1 cellular context compared by ENCODE assay signal in the genomic region with DNA sequence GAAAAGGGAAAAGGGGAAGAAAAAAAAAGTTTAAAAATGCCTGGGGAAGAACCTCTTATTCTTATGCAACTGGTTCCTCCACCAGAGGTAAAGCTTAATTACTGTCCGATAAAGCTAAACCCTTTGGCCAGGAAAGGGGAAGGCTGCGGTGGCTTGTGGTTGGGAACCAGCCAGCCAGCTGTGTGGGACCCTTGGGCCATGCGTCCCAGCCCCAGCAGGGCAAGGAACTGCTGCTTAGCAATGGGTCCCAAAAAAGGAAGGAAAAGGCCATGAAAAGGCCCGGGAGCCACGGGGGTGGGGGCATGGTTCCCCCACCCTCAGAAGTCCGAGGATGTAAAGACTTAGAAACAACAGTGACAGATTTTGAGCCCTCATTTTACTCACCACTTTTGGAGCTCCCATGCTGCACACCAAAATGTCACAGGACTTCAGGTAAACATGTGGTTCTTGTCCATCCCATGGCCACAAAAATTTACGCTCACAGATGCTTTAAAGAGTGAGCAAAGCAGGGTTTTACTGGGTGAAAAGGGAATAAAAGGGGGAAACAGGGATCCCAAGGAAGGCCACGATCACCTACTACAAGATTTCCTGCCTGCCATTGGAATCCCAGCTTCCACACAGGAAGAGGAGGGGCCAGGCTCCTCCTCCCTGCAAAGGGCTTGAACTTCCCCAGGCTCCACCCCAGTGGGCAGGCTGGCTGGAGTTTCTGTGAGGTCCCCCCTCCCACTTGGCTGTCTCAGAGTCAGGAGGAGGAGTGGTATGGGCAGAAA.
TF ChIP-seq lines count a peak whose summit lies in the region.

No MANE protein-coding gene starts in this region.

TF ChIP-seq in HepG2, 621 proteins besides CTCF, POLR2A, EP300 and RAD21 (continued from another document and continues in another):
- peak; percentile 67; the same call in 1 of the 2 replicates for TF ChIP-seq ZNF501 (CRISPR knock-in tag; IDR thresholded peaks at IDR 0.05)
- peak; percentile 78 for TF ChIP-seq KDM5B (CRISPR knock-in tag; IDR thresholded peaks at IDR 0.05; ENCODE audit: borderline replicate concordance)
- TF ChIP-seq STAT5B (CRISPR knock-in tag; IDR thresholded peaks at IDR 0.05): no peak
- TF ChIP-seq ZNF563 (CRISPR knock-in tag; IDR thresholded peaks at IDR 0.05): 0 out of 2 replicates have a peak, but pooled peaks have one; percentile 41
- TF ChIP-seq NR1H2 (CRISPR knock-in tag; IDR thresholded peaks at IDR 0.05; ENCODE audit: borderline replicate concordance, low read depth): no peak
- TF ChIP-seq GATAD2A (CRISPR knock-in tag; IDR thresholded peaks at IDR 0.05): peak; percentile 64
- TF ChIP-seq, protein P1, sequence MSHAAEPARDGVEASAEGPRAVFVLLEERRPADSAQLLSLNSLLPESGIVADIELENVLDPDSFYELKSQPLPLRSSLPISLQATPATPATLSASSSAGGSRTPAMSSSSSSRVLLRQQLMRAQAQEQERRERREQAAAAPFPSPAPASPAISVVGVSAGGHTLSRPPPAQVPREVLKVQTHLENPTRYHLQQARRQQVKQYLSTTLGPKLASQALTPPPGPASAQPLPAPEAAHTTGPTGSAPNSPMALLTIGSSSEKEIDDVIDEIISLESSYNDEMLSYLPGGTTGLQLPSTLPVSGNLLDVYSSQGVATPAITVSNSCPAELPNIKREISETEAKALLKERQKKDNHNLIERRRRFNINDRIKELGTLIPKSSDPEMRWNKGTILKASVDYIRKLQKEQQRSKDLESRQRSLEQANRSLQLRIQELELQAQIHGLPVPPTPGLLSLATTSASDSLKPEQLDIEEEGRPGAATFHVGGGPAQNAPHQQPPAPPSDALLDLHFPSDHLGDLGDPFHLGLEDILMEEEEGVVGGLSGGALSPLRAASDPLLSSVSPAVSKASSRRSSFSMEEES (CRISPR knock-in tag; IDR thresholded peaks at IDR 0.05): no peak
- no peak for TF ChIP-seq ARHGAP35 (CRISPR knock-in tag; IDR thresholded peaks at IDR 0.05; ENCODE audit: borderline replicate concordance)
- no peak for TF ChIP-seq PPARG (CRISPR knock-in tag; conservative IDR thresholded peaks at IDR 0.05)
- peak; percentile 74 for TF ChIP-seq TAF1 (CRISPR knock-in tag; IDR thresholded peaks at IDR 0.05)
- peak; percentile 17 for TF ChIP-seq ZNF781 (CRISPR knock-in tag; IDR thresholded peaks at IDR 0.05; ENCODE audit: borderline replicate concordance, not compliant biosample characterization)
- TF ChIP-seq SIN3A (IDR thresholded peaks at IDR 0.05; ENCODE audit: borderline replicate concordance, low read depth, low read length): peak; percentile 17; the same call in 1 of the 2 replicates
- TF ChIP-seq POGZ (CRISPR knock-in tag; IDR thresholded peaks at IDR 0.05): peak; percentile 91
- peak; percentile 86 for TF ChIP-seq GABPB1 (CRISPR knock-in tag; IDR thresholded peaks at IDR 0.05)
- TF ChIP-seq, protein P2, sequence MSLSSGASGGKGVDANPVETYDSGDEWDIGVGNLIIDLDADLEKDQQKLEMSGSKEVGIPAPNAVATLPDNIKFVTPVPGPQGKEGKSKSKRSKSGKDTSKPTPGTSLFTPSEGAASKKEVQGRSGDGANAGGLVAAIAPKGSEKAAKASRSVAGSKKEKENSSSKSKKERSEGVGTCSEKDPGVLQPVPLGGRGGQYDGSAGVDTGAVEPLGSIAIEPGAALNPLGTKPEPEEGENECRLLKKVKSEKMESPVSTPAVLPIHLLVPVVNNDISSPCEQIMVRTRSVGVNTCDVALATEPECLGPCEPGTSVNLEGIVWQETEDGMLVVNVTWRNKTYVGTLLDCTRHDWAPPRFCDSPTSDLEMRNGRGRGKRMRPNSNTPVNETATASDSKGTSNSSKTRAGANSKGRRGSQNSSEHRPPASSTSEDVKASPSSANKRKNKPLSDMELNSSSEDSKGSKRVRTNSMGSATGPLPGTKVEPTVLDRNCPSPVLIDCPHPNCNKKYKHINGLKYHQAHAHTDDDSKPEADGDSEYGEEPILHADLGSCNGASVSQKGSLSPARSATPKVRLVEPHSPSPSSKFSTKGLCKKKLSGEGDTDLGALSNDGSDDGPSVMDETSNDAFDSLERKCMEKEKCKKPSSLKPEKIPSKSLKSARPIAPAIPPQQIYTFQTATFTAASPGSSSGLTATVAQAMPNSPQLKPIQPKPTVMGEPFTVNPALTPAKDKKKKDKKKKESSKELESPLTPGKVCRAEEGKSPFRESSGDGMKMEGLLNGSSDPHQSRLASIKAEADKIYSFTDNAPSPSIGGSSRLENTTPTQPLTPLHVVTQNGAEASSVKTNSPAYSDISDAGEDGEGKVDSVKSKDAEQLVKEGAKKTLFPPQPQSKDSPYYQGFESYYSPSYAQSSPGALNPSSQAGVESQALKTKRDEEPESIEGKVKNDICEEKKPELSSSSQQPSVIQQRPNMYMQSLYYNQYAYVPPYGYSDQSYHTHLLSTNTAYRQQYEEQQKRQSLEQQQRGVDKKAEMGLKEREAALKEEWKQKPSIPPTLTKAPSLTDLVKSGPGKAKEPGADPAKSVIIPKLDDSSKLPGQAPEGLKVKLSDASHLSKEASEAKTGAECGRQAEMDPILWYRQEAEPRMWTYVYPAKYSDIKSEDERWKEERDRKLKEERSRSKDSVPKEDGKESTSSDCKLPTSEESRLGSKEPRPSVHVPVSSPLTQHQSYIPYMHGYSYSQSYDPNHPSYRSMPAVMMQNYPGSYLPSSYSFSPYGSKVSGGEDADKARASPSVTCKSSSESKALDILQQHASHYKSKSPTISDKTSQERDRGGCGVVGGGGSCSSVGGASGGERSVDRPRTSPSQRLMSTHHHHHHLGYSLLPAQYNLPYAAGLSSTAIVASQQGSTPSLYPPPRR (CRISPR knock-in tag; IDR thresholded peaks at IDR 0.05; ENCODE audit: borderline replicate concordance): no peak
- TF ChIP-seq SRF (IDR thresholded peaks at IDR 0.05; ENCODE audit: low read depth, low read length): no peak
- TF ChIP-seq ZFP62 (CRISPR knock-in tag; IDR thresholded peaks at IDR 0.05): no peak
- no peak for TF ChIP-seq FOSL1 (CRISPR knock-in tag; IDR thresholded peaks at IDR 0.05; ENCODE audit: borderline replicate concordance)
- 0 out of 2 replicates have a peak, but pooled peaks have one; percentile 24 for TF ChIP-seq TBX2 (CRISPR knock-in tag; IDR thresholded peaks at IDR 0.05; ENCODE audit: borderline replicate concordance)
- peak; percentile 67 for TF ChIP-seq TEAD3 (CRISPR knock-in tag; optimal IDR thresholded peaks at IDR 0.05; ENCODE audit: borderline replicate concordance)
- TF ChIP-seq SP2 (CRISPR knock-in tag; IDR thresholded peaks at IDR 0.05): 0 out of 2 replicates have a peak, but pooled peaks have one; percentile 21
- TF ChIP-seq POLR2AphosphoS2 (IDR thresholded peaks at IDR 0.05; ENCODE audit: low read depth, low read length): no peak
- TF ChIP-seq, protein P3, sequence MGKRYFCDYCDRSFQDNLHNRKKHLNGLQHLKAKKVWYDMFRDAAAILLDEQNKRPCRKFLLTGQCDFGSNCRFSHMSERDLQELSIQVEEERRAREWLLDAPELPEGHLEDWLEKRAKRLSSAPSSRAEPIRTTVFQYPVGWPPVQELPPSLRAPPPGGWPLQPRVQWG (CRISPR knock-in tag; IDR thresholded peaks at IDR 0.05; ENCODE audit: borderline replicate concordance, low read depth): no peak
- TF ChIP-seq NAIF1 (CRISPR knock-in tag; IDR thresholded peaks at IDR 0.05; ENCODE audit: borderline replicate concordance): no peak
- 0 out of 2 replicates have a peak, but pooled peaks have one; percentile 30 for TF ChIP-seq ZNF160 (CRISPR knock-in tag; IDR thresholded peaks at IDR 0.05)
- peak; percentile 94 for TF ChIP-seq POLR2AphosphoS5 (IDR thresholded peaks at IDR 0.05; ENCODE audit: low read depth, low read length)
- no peak for TF ChIP-seq MYNN (CRISPR knock-in tag; IDR thresholded peaks at IDR 0.05; ENCODE audit: low read depth)
- TF ChIP-seq ESRRA (CRISPR knock-in tag; IDR thresholded peaks at IDR 0.05; ENCODE audit: low read depth): no peak
- no peak for TF ChIP-seq ZBTB42 (CRISPR knock-in tag; IDR thresholded peaks at IDR 0.05)
- no peak for TF ChIP-seq RBAK (CRISPR knock-in tag; IDR thresholded peaks at IDR 0.05)
- TF ChIP-seq, protein P4, sequence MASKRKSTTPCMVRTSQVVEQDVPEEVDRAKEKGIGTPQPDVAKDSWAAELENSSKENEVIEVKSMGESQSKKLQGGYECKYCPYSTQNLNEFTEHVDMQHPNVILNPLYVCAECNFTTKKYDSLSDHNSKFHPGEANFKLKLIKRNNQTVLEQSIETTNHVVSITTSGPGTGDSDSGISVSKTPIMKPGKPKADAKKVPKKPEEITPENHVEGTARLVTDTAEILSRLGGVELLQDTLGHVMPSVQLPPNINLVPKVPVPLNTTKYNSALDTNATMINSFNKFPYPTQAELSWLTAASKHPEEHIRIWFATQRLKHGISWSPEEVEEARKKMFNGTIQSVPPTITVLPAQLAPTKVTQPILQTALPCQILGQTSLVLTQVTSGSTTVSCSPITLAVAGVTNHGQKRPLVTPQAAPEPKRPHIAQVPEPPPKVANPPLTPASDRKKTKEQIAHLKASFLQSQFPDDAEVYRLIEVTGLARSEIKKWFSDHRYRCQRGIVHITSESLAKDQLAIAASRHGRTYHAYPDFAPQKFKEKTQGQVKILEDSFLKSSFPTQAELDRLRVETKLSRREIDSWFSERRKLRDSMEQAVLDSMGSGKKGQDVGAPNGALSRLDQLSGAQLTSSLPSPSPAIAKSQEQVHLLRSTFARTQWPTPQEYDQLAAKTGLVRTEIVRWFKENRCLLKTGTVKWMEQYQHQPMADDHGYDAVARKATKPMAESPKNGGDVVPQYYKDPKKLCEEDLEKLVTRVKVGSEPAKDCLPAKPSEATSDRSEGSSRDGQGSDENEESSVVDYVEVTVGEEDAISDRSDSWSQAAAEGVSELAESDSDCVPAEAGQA (IDR thresholded peaks at IDR 0.05; ENCODE audit: low read depth): no peak
- TF ChIP-seq, protein P4 (CRISPR knock-in tag; IDR thresholded peaks at IDR 0.05; ENCODE audit: borderline replicate concordance): no peak
- TF ChIP-seq SOX5 (CRISPR knock-in tag; IDR thresholded peaks at IDR 0.05; ENCODE audit: borderline replicate concordance): no peak
- TF ChIP-seq, protein P5, sequence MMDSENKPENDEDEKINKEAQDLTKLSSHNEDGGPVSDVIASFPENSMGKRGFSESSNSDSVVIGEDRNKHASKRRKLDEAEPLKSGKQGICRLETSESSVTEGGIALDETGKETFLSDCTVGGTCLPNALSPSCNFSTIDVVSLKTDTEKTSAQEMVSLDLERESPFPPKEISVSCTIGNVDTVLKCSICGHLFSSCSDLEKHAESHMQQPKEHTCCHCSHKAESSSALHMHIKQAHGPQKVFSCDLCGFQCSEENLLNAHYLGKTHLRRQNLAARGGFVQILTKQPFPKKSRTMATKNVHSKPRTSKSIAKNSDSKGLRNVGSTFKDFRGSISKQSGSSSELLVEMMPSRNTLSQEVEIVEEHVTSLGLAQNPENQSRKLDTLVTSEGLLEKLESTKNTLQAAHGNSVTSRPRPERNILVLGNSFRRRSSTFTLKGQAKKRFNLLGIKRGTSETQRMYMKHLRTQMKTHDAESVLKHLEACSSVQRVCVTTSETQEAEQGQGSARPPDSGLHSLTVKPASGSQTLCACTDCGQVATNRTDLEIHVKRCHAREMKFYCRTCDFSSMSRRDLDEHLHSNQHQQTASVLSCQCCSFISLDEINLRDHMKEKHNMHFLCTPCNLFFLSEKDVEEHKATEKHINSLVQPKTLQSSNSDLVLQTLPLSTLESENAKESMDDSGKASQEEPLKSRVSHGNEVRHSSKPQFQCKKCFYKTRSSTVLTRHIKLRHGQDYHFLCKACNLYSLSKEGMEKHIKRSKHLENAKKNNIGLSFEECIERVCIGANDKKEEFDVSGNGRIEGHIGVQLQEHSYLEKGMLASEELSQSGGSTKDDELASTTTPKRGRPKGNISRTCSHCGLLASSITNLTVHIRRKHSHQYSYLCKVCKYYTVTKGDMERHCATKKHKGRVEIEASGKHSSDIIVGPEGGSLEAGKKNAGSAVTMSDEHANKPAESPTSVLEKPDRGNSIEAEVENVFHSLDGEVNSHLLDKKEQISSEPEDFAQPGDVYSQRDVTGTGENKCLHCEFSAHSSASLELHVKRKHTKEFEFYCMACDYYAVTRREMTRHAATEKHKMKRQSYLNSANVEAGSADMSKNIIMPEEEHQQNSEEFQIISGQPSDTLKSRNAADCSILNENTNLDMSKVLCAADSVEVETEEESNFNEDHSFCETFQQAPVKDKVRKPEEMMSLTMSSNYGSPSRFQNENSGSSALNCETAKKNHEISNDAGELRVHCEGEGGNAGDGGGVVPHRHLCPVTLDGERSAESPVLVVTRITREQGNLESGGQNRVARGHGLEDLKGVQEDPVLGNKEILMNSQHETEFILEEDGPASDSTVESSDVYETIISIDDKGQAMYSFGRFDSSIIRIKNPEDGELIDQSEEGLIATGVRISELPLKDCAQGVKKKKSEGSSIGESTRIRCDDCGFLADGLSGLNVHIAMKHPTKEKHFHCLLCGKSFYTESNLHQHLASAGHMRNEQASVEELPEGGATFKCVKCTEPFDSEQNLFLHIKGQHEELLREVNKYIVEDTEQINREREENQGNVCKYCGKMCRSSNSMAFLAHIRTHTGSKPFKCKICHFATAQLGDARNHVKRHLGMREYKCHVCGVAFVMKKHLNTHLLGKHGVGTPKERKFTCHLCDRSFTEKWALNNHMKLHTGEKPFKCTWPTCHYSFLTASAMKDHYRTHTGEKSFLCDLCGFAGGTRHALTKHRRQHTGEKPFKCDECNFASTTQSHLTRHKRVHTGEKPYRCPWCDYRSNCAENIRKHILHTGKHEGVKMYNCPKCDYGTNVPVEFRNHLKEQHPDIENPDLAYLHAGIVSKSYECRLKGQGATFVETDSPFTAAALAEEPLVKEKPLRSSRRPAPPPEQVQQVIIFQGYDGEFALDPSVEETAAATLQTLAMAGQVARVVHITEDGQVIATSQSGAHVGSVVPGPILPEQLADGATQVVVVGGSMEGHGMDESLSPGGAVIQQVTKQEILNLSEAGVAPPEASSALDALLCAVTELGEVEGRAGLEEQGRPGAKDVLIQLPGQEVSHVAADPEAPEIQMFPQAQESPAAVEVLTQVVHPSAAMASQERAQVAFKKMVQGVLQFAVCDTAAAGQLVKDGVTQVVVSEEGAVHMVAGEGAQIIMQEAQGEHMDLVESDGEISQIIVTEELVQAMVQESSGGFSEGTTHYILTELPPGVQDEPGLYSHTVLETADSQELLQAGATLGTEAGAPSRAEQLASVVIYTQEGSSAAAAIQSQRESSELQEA (CRISPR knock-in tag; IDR thresholded peaks at IDR 0.05; ENCODE audit: not compliant biosample characterization): peak; percentile 30
- TF ChIP-seq ZNF724P (CRISPR knock-in tag; IDR thresholded peaks at IDR 0.05; ENCODE audit: borderline replicate concordance): no peak
- no peak for TF ChIP-seq TEAD2 (CRISPR knock-in tag; IDR thresholded peaks at IDR 0.05)
- no peak for TF ChIP-seq SIN3B (IDR thresholded peaks at IDR 0.05; ENCODE audit: low read length)
- no peak for TF ChIP-seq ZNF550 (CRISPR knock-in tag; IDR thresholded peaks at IDR 0.05; ENCODE audit: borderline replicate concordance)
